9 cellular contexts compared by ENCODE assay signal in the genomic region with DNA sequence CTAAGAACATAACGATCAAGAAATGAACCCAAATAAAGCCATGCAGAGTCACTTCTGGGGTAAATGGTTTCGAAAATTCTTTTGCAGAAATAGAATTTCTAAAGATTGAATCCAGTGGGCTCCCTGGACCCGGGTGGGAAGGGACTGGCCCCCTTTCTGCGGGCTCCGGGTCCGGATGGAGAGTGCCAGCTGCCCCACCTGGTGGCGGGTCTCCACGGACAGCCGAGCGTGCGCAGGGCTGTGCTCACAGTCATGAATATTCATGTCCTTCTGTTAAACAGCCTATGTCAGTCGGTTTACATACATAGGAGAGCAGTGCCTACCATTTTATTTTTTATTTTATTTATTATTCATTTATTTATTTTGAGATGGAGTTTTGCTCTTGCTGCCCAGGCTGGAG. TPM values are rescaled to one million over a fixed set of nuclear protein-coding genes. Genes with fewer than 3 reads are reported as not detected.
DNase-seq lines count a peak whose midpoint lies in the region; ATAC-seq and TF ChIP-seq lines count a peak whose summit lies in the region.
"Had no signal": no experiment of that assay in that cellular context is flagged by ENCODE, and none has a peak within 500 bp of the region (broad histone marks: within the 10 kb centered on the region; RNA-seq: fewer than 3 reads in every experiment).

No MANE protein-coding gene starts in this region.

- H3K4me1 Mint-ChIP-seq in Caco-2 (ENCODE audit: low read depth, unreplicated experiment) = peaks cover 9% of the 10 kb centered on the region

- H3K9me3 Mint-ChIP-seq in Caco-2 (ENCODE audit: unreplicated experiment) = no peaks in the 10 kb centered on the region

- DNase-seq in Caco-2 (peak in 1 of 2 experiments; percentile 55), GM13977 (ENCODE audit: low spot score) (peak; percentile 62), left kidney (ENCODE audit: low read depth, low spot score) (peak; percentile 81), COR-L47 (lab: John Stamatoyannopoulos, UW) (no peak), NCI-H1105 treated with DMSO at 0.1 percent for 48 hours (lab: John Stamatoyannopoulos, UW) (no peak), AML-193 (lab: John Stamatoyannopoulos, UW) (no peak)

- intact Hi-C loops in Caco-2 (cut with micrococcal nuclease; ENCODE audit: unreplicated experiment) = no loop called here

- in situ Hi-C loops in GM13977 (cut with MboI; ENCODE audit: low pct_unique_long_range_greater_than_20kb, low sequenced_read_pairs, unreplicated experiment) = no loop called here

- H3K27ac ChIP-seq in VCaP = no peak overlapping the region

- peak; percentile 37 to 42 for TF ChIP-seq CTCF in Caco-2 (IDR thresholded peaks at IDR 0.05; ENCODE audit: insufficient read depth in 1 of 2, low read depth in 1 of 2, low read length in 1 of 2, severe bottlenecking in 1 of 2, unreplicated experiment in 1 of 2)
- peak; percentile 43 for TF ChIP-seq CTCF in GM13977 (IDR thresholded peaks at IDR 0.05; ENCODE audit: extremely low read depth, insufficient read depth, missing control alignments)
- peak; percentile 81 for TF ChIP-seq CTCF in VCaP (conservative IDR thresholded peaks at IDR 0.05)

- H3K27ac Mint-ChIP-seq in Caco-2 (ENCODE audit: unreplicated experiment) = no peak overlapping the region

- H3K4me3 ChIP-seq in Caco-2 (ENCODE audit: low read depth, low read length) = no peak overlapping the region

- H3K36me3 ChIP-seq in Caco-2 (ENCODE audit: control insufficient read depth, insufficient read depth, low read length) = no peaks in the 10 kb centered on the region

- H3K36me3 Mint-ChIP-seq in Caco-2 (ENCODE audit: insufficient read depth, unreplicated experiment) = peaks cover 5% of the 10 kb centered on the region

- CTCF ChIA-PET in Caco-2 (lab: Charles Lee) = no interaction called here

- no peaks in the 10 kb centered on the region for H3K27me3 ChIP-seq in Caco-2 (replicated peaks; ENCODE audit: control insufficient read depth, insufficient read depth, low read length)

- BruUV-seq in Caco-2 (replicated peaks; lab: Mats Ljungman, UMichigan) = no TSS peak

- H3K9me3 ChIP-seq in Caco-2 = no peaks in the 10 kb centered on the region

- POLR2A ChIA-PET in Caco-2 (lab: Charles Lee) = no interaction called here

- no peaks in the 10 kb centered on the region for H3K27me3 Mint-ChIP-seq in Caco-2 (ENCODE audit: insufficient read depth, unreplicated experiment)

- peaks cover 16% of the 10 kb centered on the region for H3K4me1 ChIP-seq in Caco-2

- no peak for ATAC-seq in GM18858 (IDR thresholded peaks at IDR 0.05; ENCODE audit: unreplicated experiment)

- no peak overlapping the region for H3K4me3 Mint-ChIP-seq in Caco-2 (ENCODE audit: unreplicated experiment)

RNA-seq across cellular contexts. Expression of a gene that starts 4.7 kb away (rescaled TPM):
- total RNA-seq in Caco-2 (2022) = 23.7 and 24.3 TPM in 2 replicates

RNA-seq across cellular contexts. Expression of a gene that starts 25.6 kb away (rescaled TPM):
- 65.5 and 66.9 TPM in 2 replicates for total RNA-seq in Caco-2 (2022)

RNA-seq across cellular contexts. Expression of a gene that starts 46.3 kb away (rescaled TPM):
- total RNA-seq in Caco-2 (2022) = not detected in 2 replicates
- total RNA-seq: glomerular endothelial cell had no signal

Comparison
In these comparisons a context has a peak if more than half of its experiments do, and no peak if none do; other contexts are left out.
1. DNase-seq: peak in GM13977 (single experiment) and left kidney (single experiment); none in COR-L47 (single experiment), NCI-H1105 treated with DMSO at 0.1 percent for 48 hours (single experiment) and AML-193 (0 of 2).
2. Peak in every context shown above with its lines, with median percentiles within 50 percentile points of each other: CTCF ChIP-seq.